In genomic region chr2:16548036-16548435, GRCh38 we compare ENCODE assay signal across 27 cellular contexts.
"Had no signal": no experiment of that assay in that cellular context is flagged by ENCODE, and none has a peak within 500 bp of the region (broad histone marks: within the 10 kb centered on the region; RNA-seq: fewer than 3 reads in every experiment).

No MANE protein-coding gene starts in this region.

- DNase-seq: stimulated activated CD4-positive, alpha-beta T cell treated with anti-CD3 and anti-CD28 coated beads, Interleukin-2, amount 100 ng/mL, for 48 hours; stimulated activated CD4-positive, alpha-beta T cell treated with anti-CD3 and anti-CD28 coated beads, Interleukin-4, amount 100 ng/mL, for 1 hour; stimulated activated CD4-positive, alpha-beta T cell treated with anti-CD3 and anti-CD28 coated beads, Interleukin-4, amount 100 ng/mL, for 24 hours; stimulated activated CD4-positive, alpha-beta T cell treated with anti-CD3 and anti-CD28 coated beads, Interleukin-4, amount 100 ng/mL, for 4 hours; stimulated activated CD8-positive, alpha-beta memory T cell treated with anti-CD3 and anti-CD28 coated beads, Interleukin-4, amount 100 ng/mL, for 48 hours; stimulated activated naive B cell treated with anti-CD40 and anti-IgM and Interleukin-4, amounts not matched to agents 10 μg/mL and 1 μg/mL and 100 μg/mL, for 72 hours; stimulated activated naive CD4-positive, alpha-beta T cell; stimulated activated naive CD4-positive, alpha-beta T cell treated with Interleukin-2 at 50 U/mL for 16 hours; stimulated activated naive CD8-positive, alpha-beta T cell treated with anti-CD3 and anti-CD28 coated beads, Interleukin-15, amount 100 ng/mL, for 72 hours; stimulated activated naive CD8-positive, alpha-beta T cell treated with anti-CD3 and anti-CD28 coated beads, Interleukin-15, Interleukin-2, amounts not matched to agents 100 U/mL and 50 U/mL, for 24 hours; stomach; substantia nigra; testis; thyroid gland; tibial artery; transverse colon; trophoblast cell; upper lobe of left lung; upper lobe of right lung; uterus had no signal

- H3K27ac ChIP-seq: stomach, suprapubic skin, testis, thoracic aorta, thyroid gland, tibial artery, tibial nerve, transverse colon, upper lobe of left lung, upper lobe of right lung, uterus, vagina had no signal

- H3K27me3 ChIP-seq: stomach, suprapubic skin, testis, thyroid gland, tibial artery, tibial nerve, transverse colon, upper lobe of left lung, upper lobe of right lung, uterus, vagina had no signal

- H3K36me3 ChIP-seq: thoracic aorta, tibial nerve, transverse colon, uterus had no signal

- H3K4me3 ChIP-seq: stomach, suprapubic skin, testis, thoracic aorta, thyroid gland, tibial artery, tibial nerve, transverse colon, upper lobe of left lung, upper lobe of right lung, uterus, vagina had no signal

- ATAC-seq: stimulated activated effector memory CD8-positive, alpha-beta T cell treated with anti-CD3 and anti-CD28 coated beads, Interleukin-12 subunit alpha, Interleukin-12 subunit beta, amount 100 ng/mL, for 72 hours; stimulated activated memory B cell treated with anti-CD40 and anti-IgM and Interleukin-4, amounts not matched to agents 10 μg/mL and 1 μg/mL and 100 μg/mL, for 72 hours; stimulated activated naive B cell treated with anti-CD40 and anti-IgM and Interleukin-4, amounts not matched to agents 10 μg/mL and 1 μg/mL and 100 μg/mL, for 72 hours; stimulated activated naive CD8-positive, alpha-beta T cell treated with anti-CD3 and anti-CD28 coated beads, Interleukin-15, amount 100 ng/mL, for 72 hours; stimulated activated naive CD8-positive, alpha-beta T cell treated with anti-CD3 and anti-CD28 coated beads, Interleukin-15, Interleukin-2, amounts not matched to agents 100 U/mL and 50 U/mL, for 24 hours; upper lobe of right lung had no signal

- H3K9me3 ChIP-seq: stomach, suprapubic skin, testis, thoracic aorta, thyroid gland, tibial artery, tibial nerve, transverse colon, upper lobe of left lung, upper lobe of right lung, uterus, vagina had no signal

- FAIRE-seq: urothelium cell line had no signal

- H3K4me1 ChIP-seq: stomach, suprapubic skin, testis, thyroid gland, tibial artery, tibial nerve, transverse colon, upper lobe of left lung, upper lobe of right lung, uterus, vagina had no signal
